ENCODE assay signal across 9 cellular contexts in genomic region chr1:92482404-92482664, GRCh38. TPM values are rescaled to one million over a fixed set of nuclear protein-coding genes. Genes with fewer than 3 reads are reported as not detected.
A peak's percentile ranks its signal among the peaks of the same experiment; 100 is the strongest.
DNase-seq lines count a peak whose midpoint lies in the region; ATAC-seq and TF ChIP-seq lines count a peak whose summit lies in the region.
"Had no signal": no experiment of that assay in that cellular context is flagged by ENCODE, and none has a peak within 500 bp of the region (broad histone marks: within the 10 kb centered on the region; RNA-seq: fewer than 3 reads in every experiment).

No MANE protein-coding gene starts in this region.

- H3K36me3 ChIP-seq in heart right ventricle = no peaks in the 10 kb centered on the region
- H3K36me3 ChIP-seq in rectal smooth muscle tissue (ENCODE audit: control insufficient read depth, insufficient read depth, low read length) = no peaks in the 10 kb centered on the region

- no peak overlapping the region for H3K9ac ChIP-seq in rectal smooth muscle tissue (ENCODE audit: low read length)
- H3K9ac ChIP-seq: KMS-11 had no signal

- H3K9me3 ChIP-seq in heart right ventricle = no peaks in the 10 kb centered on the region

- intact Hi-C loops in heart right ventricle (cut with DNase I) = loop anchor here in 1 of 10 donors (10.0 kb wide), 1 partner anchor 102 kb away; no protein-coding TSS in a partner anchor

- H3K4me3 ChIP-seq in GM08714 (ENCODE audit: low read length) = peak overlapping the region; percentile 74; the same call in 1 of the 2 replicates
- peak overlapping the region; percentile 20 to 70 (median 56) for H3K4me3 ChIP-seq in heart right ventricle
- H3K4me3 ChIP-seq in rectal smooth muscle tissue (ENCODE audit: low read length) = peak overlapping the region; percentile 60

- ATAC-seq in heart right ventricle = no peak
- ATAC-seq in HG02678 (IDR thresholded peaks at IDR 0.05; ENCODE audit: unreplicated experiment) = no peak
- no peak for ATAC-seq in HG02981 (IDR thresholded peaks at IDR 0.05; ENCODE audit: unreplicated experiment)
- no peak for ATAC-seq in GM21526 (IDR thresholded peaks at IDR 0.05; ENCODE audit: low FRiP score, unreplicated experiment)
- ATAC-seq in GM18502 (IDR thresholded peaks at IDR 0.05; ENCODE audit: poor library complexity, unreplicated experiment) = no peak

- H3K27ac ChIP-seq in heart right ventricle (peak overlapping the region in 1 of 10 donors; percentile 84), rectal smooth muscle tissue (ENCODE audit: low read depth, low read length) (no peak overlapping the region)
- H3K27ac ChIP-seq: KMS-11 had no signal

- TF ChIP-seq CTCF in heart right ventricle (IDR thresholded peaks at IDR 0.05) = no peak

- H3K4me1 ChIP-seq in heart right ventricle (peaks cover 31 to 64% (median 60%) of the 10 kb centered on the region in 9 donors), rectal smooth muscle tissue (ENCODE audit: control insufficient read depth, insufficient read depth, low read length) (peaks cover 11% of the 10 kb centered on the region)

- DNase-seq in SK-N-DZ (ENCODE audit: low spot score) (peak; percentile 30), heart right ventricle (no peak)

- H3K27me3 ChIP-seq in heart right ventricle = peaks cover 45 to 94% (median 84%) of the 10 kb centered on the region in 7 donors
- peaks cover 49% of the 10 kb centered on the region for H3K27me3 ChIP-seq in rectal smooth muscle tissue (ENCODE audit: control insufficient read depth, insufficient read depth, low read length)

- WGBS in heart right ventricle, 2 donors = 1 to 2% methylated on average over 15 of the region's 15 CpGs

RNA-seq across cellular contexts. Expression of gene GFI1, which starts 4.4 kb away (rescaled TPM):
- 0.06 TPM in 1 of 2 replicates, not detected in the other for polyA plus RNA-seq in SK-N-DZ (2014; cell fraction: cytosol; rRNA removed)
- 0.05 TPM in 1 of 2 replicates, not detected in the other for polyA plus RNA-seq in SK-N-DZ (2014; cell fraction: nucleus; rRNA removed)
- 1 to 10 TPM in 1 of 10 donors, under 1 TPM in 6, not detected in 3; 0.10 to 1.3 (median 0.18) TPM for total RNA-seq in heart right ventricle
- polyA plus RNA-seq in heart right ventricle = under 1 TPM; 0.09 to 0.15 TPM
